In the genomic region with DNA sequence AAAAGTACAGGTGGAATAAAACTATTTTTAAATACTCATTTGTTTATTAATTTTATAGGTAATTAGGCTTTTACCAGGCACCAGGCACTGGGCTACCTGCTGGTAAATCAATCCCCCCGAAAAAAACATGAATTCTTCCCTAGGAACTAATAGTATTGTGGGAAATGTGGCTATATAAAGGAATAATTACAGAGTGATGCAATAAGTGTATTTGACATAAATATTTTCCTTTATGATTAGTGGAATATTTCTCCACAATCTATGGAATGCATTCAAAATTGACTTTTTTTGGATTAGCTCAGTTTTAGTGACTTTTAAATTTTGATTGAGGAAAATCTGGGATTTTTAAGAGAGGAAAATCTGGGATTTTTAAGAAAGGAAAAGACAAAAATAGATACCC, we compare ENCODE assay signal across 20 cellular contexts.
"Had no signal": no experiment of that assay in that cellular context is flagged by ENCODE, and none has a peak within 500 bp of the region (broad histone marks: within the 10 kb centered on the region; RNA-seq: fewer than 3 reads in every experiment).

No MANE protein-coding gene starts in this region.

- H3K9ac ChIP-seq: SK-N-SH had no signal

- H3K36me3 Mint-ChIP-seq: activated naive CD8-positive, alpha-beta T cell; brain had no signal

- H3K27ac Mint-ChIP-seq: activated CD8-positive, alpha-beta T cell treated with anti-CD3 and anti-CD28 coated beads, Interleukin-2, amount 10 ng/mL, durations not matched to agents 7 days and 5 days; activated naive CD8-positive, alpha-beta T cell; brain had no signal

- H3K27me3 ChIP-seq: MG63 had no signal

- H3K4me3 ChIP-seq: MG63 had no signal

- H3K36me3 ChIP-seq: MG63, WERI-Rb-1 had no signal

- H3K9me3 ChIP-seq: MG63, SK-N-SH had no signal

- ATAC-seq: Panc1, Right ventricle myocardium inferior had no signal

- DNase-seq: activated gamma-delta T cell, amygdala, MG63, NCI-H1105, NCI-H1436 treated with DMSO at 0.1 percent for 48 hours, NCI-H187, NCI-H2081, NCI-H510A treated with DMSO at 0.1 percent for 48 hours, NCI-H69, RPMI8226, SK-N-SH, WERI-Rb-1 had no signal

- H3K9me3 Mint-ChIP-seq: activated naive CD4-positive, alpha-beta T cell treated with anti-CD3 and anti-CD28 coated beads for 36 hours; activated T-cell treated with anti-CD3 and anti-CD28 coated beads, Interleukin-2, amount 50 U/mL, for 24 hours; brain; central memory CD8-positive, alpha-beta T cell had no signal

- H3K27ac ChIP-seq: WERI-Rb-1 had no signal

- H3K4me3 Mint-ChIP-seq: activated CD8-positive, alpha-beta T cell treated with anti-CD3 and anti-CD28 coated beads, Interleukin-2, amount 10 ng/mL, durations not matched to agents 7 days and 5 days; activated naive CD4-positive, alpha-beta T cell treated with anti-CD3 and anti-CD28 coated beads for 36 hours; activated naive CD8-positive, alpha-beta T cell; brain; central memory CD8-positive, alpha-beta T cell had no signal

- H3K4me2 ChIP-seq: SK-N-SH had no signal

- H3K27me3 Mint-ChIP-seq: activated naive CD8-positive, alpha-beta T cell; activated T-cell treated with anti-CD3 and anti-CD28 coated beads, Interleukin-2, amount 50 U/mL, for 24 hours; central memory CD8-positive, alpha-beta T cell had no signal

- H3K9me2 ChIP-seq: SK-N-SH had no signal
